ENCODE assay signal across 11 cellular contexts in the genomic region with DNA sequence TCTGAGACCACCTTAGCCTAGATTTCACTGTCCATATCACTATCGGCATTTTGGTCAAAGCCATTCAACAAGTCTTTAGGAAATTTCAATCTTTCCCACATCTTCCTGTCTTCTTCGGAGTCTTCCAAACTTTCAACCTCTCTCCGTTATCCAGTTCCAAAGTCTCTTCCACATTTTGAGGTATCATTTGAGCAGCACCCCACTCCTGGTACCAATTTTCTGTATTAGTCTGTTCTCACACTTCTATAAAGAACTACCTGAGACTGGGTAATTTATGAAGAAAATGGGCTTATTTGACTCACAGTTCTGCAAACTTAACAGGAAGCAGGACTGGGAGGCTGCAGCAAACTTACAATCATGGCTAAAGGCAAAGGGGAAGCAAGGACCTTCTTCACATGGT.
"Had no signal": no experiment of that assay in that cellular context is flagged by ENCODE, and none has a peak within 500 bp of the region (broad histone marks: within the 10 kb centered on the region; RNA-seq: fewer than 3 reads in every experiment).

No MANE protein-coding gene starts in this region.

- H3K4me1 ChIP-seq: HAP-1 had no signal

- H2AFZ ChIP-seq: GM23248, GM23338 had no signal

- H3K4me2 ChIP-seq: GM23338 had no signal

- H3K4me3 ChIP-seq: GM23248, GM23338, HAP-1 had no signal

- H3K27ac ChIP-seq: GM23248 had no signal

- H3K36me3 ChIP-seq: HAP-1 had no signal

- FAIRE-seq: H1, H54 had no signal

- H3K9ac ChIP-seq: GM23248 had no signal

- DNase-seq: GM23248, GOT3, H7, H9, HCEC 1CT, HFFc6 had no signal

- H3K9me3 ChIP-seq: HAP-1 had no signal

- ATAC-seq: GM23338, HCT116 had no signal
